In genomic region chr19:10377140-10377640, GRCh38 we compare ENCODE assay signal across 7 cellular contexts. TPM values are rescaled to one million over a fixed set of nuclear protein-coding genes. Genes with fewer than 3 reads are reported as not detected.
A peak's percentile ranks its signal among the peaks of the same experiment; 100 is the strongest.
DNase-seq lines count a peak whose midpoint lies in the region; ATAC-seq, FAIRE-seq and TF ChIP-seq lines count a peak whose summit lies in the region.
"Not testable (repeated sequence)": the region's sequence is repeated elsewhere in the genome, so short reads cannot be mapped to it uniquely, and the experiment has no call there.

No MANE protein-coding gene starts in this region.

- not testable (repeated sequence) for FAIRE-seq in GM12878 (lab: Jason Lieb, UNC)

- H3K9ac ChIP-seq in GM12878 (ENCODE audit: control insufficient read depth, insufficient read depth, low read length), result not testable (repeated sequence)

- not testable (repeated sequence) for H3K4me2 ChIP-seq in GM12878 (ENCODE audit: control insufficient read depth, insufficient read depth)

- in situ Hi-C loops in GM12878 (cut with MboI), result not testable (repeated sequence)

- H3K27me3 Mint-ChIP-seq in activated CD4-positive, alpha-beta T cell treated with anti-CD3 and anti-CD28 coated beads, Interleukin-2, amount 10 ng/mL, durations not matched to agents 7 days and 5 days; activated T-helper 1 cell treated with anti-CD3 and anti-CD28 coated beads, Interleukin-12 subunit alpha, Interleukin-12 subunit beta, Interleukin-2, Interleukin-4 antibody, amounts not matched to agents 30 ng/mL and 10 ng/mL and 1 ng/mL, durations not matched to agents 14 hours and 24 hours and 36 hours (ENCODE audit: insufficient read depth); activated naive CD4-positive, alpha-beta T cell treated with anti-CD3 and anti-CD28 coated beads, Interleukin-2, amount 50 U/mL, for 24 hours; nephron (ENCODE audit: low read depth); neural crest cell (ENCODE audit: low read depth): not testable (repeated sequence)

- RAD21 ChIA-PET in GM12878 (lab: Charles Lee; ENCODE audit: unreplicated experiment), result interaction anchor here (1.0 kb wide), 1 partner anchor 33 kb away, joined by 3 read pairs; no protein-coding TSS in a partner anchor

- H4K20me1 ChIP-seq in GM12878 (ENCODE audit: control insufficient read depth, insufficient read depth), result not testable (repeated sequence)

- POLR2A ChIA-PET in HEK293 (lab: Yijun Ruan, JAX); activated CD4-positive, alpha-beta T cell treated with anti-CD3 and anti-CD28 coated beads, Interleukin-2, amount 10 ng/mL, durations not matched to agents 7 days and 5 days (lab: Charles Lee); GM12878 (lab: Charles Lee): not testable (repeated sequence)

- H2AFZ ChIP-seq in GM12878 (ENCODE audit: control insufficient read depth, low read depth, low read length), result not testable (repeated sequence)

- not testable (repeated sequence) for H3K4me3 Mint-ChIP-seq in activated CD4-positive, alpha-beta T cell treated with anti-CD3 and anti-CD28 coated beads, Interleukin-2, amount 10 ng/mL, durations not matched to agents 7 days and 5 days
- peak overlapping the region; percentile 56 for H3K4me3 Mint-ChIP-seq in activated T-helper 1 cell treated with anti-CD3 and anti-CD28 coated beads, Interleukin-12 subunit alpha, Interleukin-12 subunit beta, Interleukin-2, Interleukin-4 antibody, amounts not matched to agents 30 ng/mL and 10 ng/mL and 1 ng/mL, durations not matched to agents 14 hours and 24 hours and 36 hours
- H3K4me3 Mint-ChIP-seq in activated naive CD4-positive, alpha-beta T cell treated with anti-CD3 and anti-CD28 coated beads, Interleukin-2, amount 50 U/mL, for 24 hours, result peak overlapping the region; percentile 42
- H3K4me3 Mint-ChIP-seq in nephron (peak overlapping the region; percentile 55 to 76 (median 71)), neural crest cell (peak overlapping the region; percentile 47)

- TF ChIP-seq RAD21 in GM12878 (IDR thresholded peaks at IDR 0.05; ENCODE audit: insufficient read depth, low read depth, low read length), result not testable (repeated sequence)

- H3K27ac ChIP-seq in HEK293 (ENCODE audit: extremely low read depth, low read depth, low read length); GM12878 (ENCODE audit: control insufficient read depth, insufficient read depth): not testable (repeated sequence)

- not testable (repeated sequence) for DNase-seq in activated CD4-positive, alpha-beta T cell treated with anti-CD3 and anti-CD28 coated beads, Interleukin-2, amount 10 ng/mL, durations not matched to agents 7 days and 5 days; activated T-helper 1 cell treated with anti-CD3 and anti-CD28 coated beads, Interleukin-12 subunit alpha, Interleukin-12 subunit beta, Interleukin-2, Interleukin-4 antibody, amounts not matched to agents 30 ng/mL and 10 ng/mL and 1 ng/mL, durations not matched to agents 14 hours and 24 hours and 36 hours (ENCODE audit: low spot score); GM12878 (ENCODE audit: low read depth, low spot score); neural crest cell (ENCODE audit: low read depth, low spot score)

- not testable (repeated sequence) for H3K27me3 ChIP-seq in GM12878 (replicated peaks in 1 of 2; ENCODE audit: control insufficient read depth in 2 of 2, insufficient read depth in 2 of 2, low read length in 1 of 2)

- H3K27ac Mint-ChIP-seq in activated CD4-positive, alpha-beta T cell treated with anti-CD3 and anti-CD28 coated beads, Interleukin-2, amount 10 ng/mL, durations not matched to agents 7 days and 5 days, result peak overlapping the region; percentile 36
- H3K27ac Mint-ChIP-seq in activated T-helper 1 cell treated with anti-CD3 and anti-CD28 coated beads, Interleukin-12 subunit alpha, Interleukin-12 subunit beta, Interleukin-2, Interleukin-4 antibody, amounts not matched to agents 30 ng/mL and 10 ng/mL and 1 ng/mL, durations not matched to agents 14 hours and 24 hours and 36 hours, result peak overlapping the region; percentile 91
- not testable (repeated sequence) for H3K27ac Mint-ChIP-seq in activated naive CD4-positive, alpha-beta T cell treated with anti-CD3 and anti-CD28 coated beads, Interleukin-2, amount 50 U/mL, for 24 hours; nephron; neural crest cell (ENCODE audit: unreplicated experiment)

- H3K36me3 ChIP-seq in HEK293 (ENCODE audit: control insufficient read depth in 2 of 2, insufficient read depth in 1 of 2, low read length in 2 of 2), result peaks cover 27 to 31% of the 10 kb centered on the region in 2 experiments; a peak in 2 of 3 replicates
- H3K36me3 ChIP-seq in GM12878 (ENCODE audit: control insufficient read depth in 2 of 2, insufficient read depth in 2 of 2, low read length in 1 of 2), result not testable (repeated sequence)

- H3K9me3 Mint-ChIP-seq in activated CD4-positive, alpha-beta T cell treated with anti-CD3 and anti-CD28 coated beads, Interleukin-2, amount 10 ng/mL, durations not matched to agents 7 days and 5 days; activated T-helper 1 cell treated with anti-CD3 and anti-CD28 coated beads, Interleukin-12 subunit alpha, Interleukin-12 subunit beta, Interleukin-2, Interleukin-4 antibody, amounts not matched to agents 30 ng/mL and 10 ng/mL and 1 ng/mL, durations not matched to agents 14 hours and 24 hours and 36 hours; activated naive CD4-positive, alpha-beta T cell treated with anti-CD3 and anti-CD28 coated beads, Interleukin-2, amount 50 U/mL, for 24 hours; nephron; neural crest cell: not testable (repeated sequence)

- ATAC-seq in GM12878, result not testable (repeated sequence)

- not testable (repeated sequence) for H3K9me3 ChIP-seq in HEK293 (ENCODE audit: control insufficient read depth, insufficient read depth, low read depth, low read length); GM12878 (replicated peaks; ENCODE audit: control insufficient read depth, insufficient read depth, low read length)

- TF ChIP-seq EP300 in GM12878 (IDR thresholded peaks at IDR 0.05; ENCODE audit: borderline replicate concordance in 1 of 2, control insufficient read depth in 1 of 2, low read depth in 2 of 2, low read length in 2 of 2), result not testable (repeated sequence)

- peaks cover 30% of the 10 kb centered on the region for H3K36me3 Mint-ChIP-seq in activated CD4-positive, alpha-beta T cell treated with anti-CD3 and anti-CD28 coated beads, Interleukin-2, amount 10 ng/mL, durations not matched to agents 7 days and 5 days (ENCODE audit: low read depth)
- peaks cover 29% of the 10 kb centered on the region for H3K36me3 Mint-ChIP-seq in activated T-helper 1 cell treated with anti-CD3 and anti-CD28 coated beads, Interleukin-12 subunit alpha, Interleukin-12 subunit beta, Interleukin-2, Interleukin-4 antibody, amounts not matched to agents 30 ng/mL and 10 ng/mL and 1 ng/mL, durations not matched to agents 14 hours and 24 hours and 36 hours (ENCODE audit: low read depth)
- H3K36me3 Mint-ChIP-seq in activated naive CD4-positive, alpha-beta T cell treated with anti-CD3 and anti-CD28 coated beads, Interleukin-2, amount 50 U/mL, for 24 hours, result not testable (repeated sequence)
- H3K36me3 Mint-ChIP-seq in nephron (ENCODE audit: low read depth) (peaks cover 23% of the 10 kb centered on the region), neural crest cell (ENCODE audit: low read depth) (peaks cover 15% of the 10 kb centered on the region)

- CTCF ChIA-PET in HEK293 (lab: Yijun Ruan, JAX); GM12878 (lab: Yijun Ruan, JAX): not testable (repeated sequence)
- CTCF ChIA-PET in activated CD4-positive, alpha-beta T cell treated with anti-CD3 and anti-CD28 coated beads, Interleukin-2, amount 10 ng/mL, durations not matched to agents 7 days and 5 days (lab: Charles Lee), result interaction anchor here (1.5 kb wide), 1 partner anchor 109 kb away, joined by 3 read pairs; no protein-coding TSS in a partner anchor

- WGBS in GM12878 (ENCODE audit: insufficient coverage, insufficient replicate concordance, low lambda C conversion rate, missing lambda C conversion rate), result 97% methylated on average over 2 of the region's 2 CpGs

- TSS peak; percentile 37 for BruUV-seq in GM12878 (replicated peaks; lab: Mats Ljungman, UMichigan)

- not testable (repeated sequence) for TF ChIP-seq POLR2A in GM12878 (IDR thresholded peaks at IDR 0.05; ENCODE audit: low read depth, low read length)

- H3K79me2 ChIP-seq in GM12878 (ENCODE audit: control insufficient read depth, insufficient read depth, low read length), result peaks cover 25% of the 10 kb centered on the region

- H3K4me3 ChIP-seq in HEK293 (ENCODE audit: low read depth, low read length); GM12878: not testable (repeated sequence)

- not testable (repeated sequence) for TF ChIP-seq CTCF in HEK293 (tag by site-specific recombination; IDR thresholded peaks at IDR 0.05); GM12878 (IDR thresholded peaks at IDR 0.05 in 2 of 3, conservative IDR thresholded peaks at IDR 0.05 in 1 of 3; ENCODE audit: control insufficient read depth in 2 of 3, extremely low read depth in 1 of 3, insufficient read depth in 1 of 3, low read depth in 3 of 3, low read length in 3 of 3); nephron (IDR thresholded peaks at IDR 0.05; ENCODE audit: unreplicated experiment in 3 of 3); neural crest cell (conservative IDR thresholded peaks at IDR 0.05)

- H3K4me1 Mint-ChIP-seq in activated CD4-positive, alpha-beta T cell treated with anti-CD3 and anti-CD28 coated beads, Interleukin-2, amount 10 ng/mL, durations not matched to agents 7 days and 5 days, result peaks cover 26% of the 10 kb centered on the region
- H3K4me1 Mint-ChIP-seq in activated T-helper 1 cell treated with anti-CD3 and anti-CD28 coated beads, Interleukin-12 subunit alpha, Interleukin-12 subunit beta, Interleukin-2, Interleukin-4 antibody, amounts not matched to agents 30 ng/mL and 10 ng/mL and 1 ng/mL, durations not matched to agents 14 hours and 24 hours and 36 hours (ENCODE audit: low read depth), result peaks cover 27% of the 10 kb centered on the region
- peaks cover 28% of the 10 kb centered on the region for H3K4me1 Mint-ChIP-seq in activated naive CD4-positive, alpha-beta T cell treated with anti-CD3 and anti-CD28 coated beads, Interleukin-2, amount 50 U/mL, for 24 hours
- H3K4me1 Mint-ChIP-seq in nephron, result peaks cover 17% of the 10 kb centered on the region
- H3K4me1 Mint-ChIP-seq in neural crest cell, result peaks cover 18% of the 10 kb centered on the region

- H3K4me1 ChIP-seq in HEK293 (ENCODE audit: control insufficient read depth, insufficient read depth, low read length), result not testable (repeated sequence)
- peaks cover 18% of the 10 kb centered on the region for H3K4me1 ChIP-seq in GM12878 (ENCODE audit: control insufficient read depth, insufficient read depth, low read length)

- intact Hi-C loops in activated T-helper 1 cell treated with anti-CD3 and anti-CD28 coated beads, Interleukin-12 subunit alpha, Interleukin-12 subunit beta, Interleukin-2, Interleukin-4 antibody, amounts not matched to agents 30 ng/mL and 10 ng/mL and 1 ng/mL, durations not matched to agents 14 hours and 24 hours and 36 hours (cut with micrococcal nuclease); GM12878 (cut with micrococcal nuclease; ENCODE audit: unreplicated experiment): not testable (repeated sequence)

- SMC1A ChIA-PET in GM12878 (lab: Charles Lee; ENCODE audit: uncharacterized antibody, unreplicated experiment), result not testable (repeated sequence)

RNA-seq across cellular contexts. Expression of gene TYK2, which starts 3.2 kb away (rescaled TPM):
- total RNA-seq in activated CD4-positive, alpha-beta T cell treated with anti-CD3 and anti-CD28 coated beads, Interleukin-2, amount 10 ng/mL, durations not matched to agents 7 days and 5 days, result 100 to 1,000 TPM; 251 to 263 TPM
- 268 and 271 TPM in 2 replicates for total RNA-seq in activated T-helper 1 cell treated with anti-CD3 and anti-CD28 coated beads, Interleukin-12 subunit alpha, Interleukin-12 subunit beta, Interleukin-2, Interleukin-4 antibody, amounts not matched to agents 30 ng/mL and 10 ng/mL and 1 ng/mL, durations not matched to agents 14 hours and 24 hours and 36 hours
- 483 and 545 TPM in 2 replicates for total RNA-seq in GM12878 (2013; cell fraction: nucleolus; rRNA removed)
- 235 and 304 TPM in 2 replicates for total RNA-seq in GM12878 (2014; rRNA removed)
- total RNA-seq in GM12878 (2014; rRNA removed; fragmentation: Illumina TruSeq; extraction: Trizol), result 145 and 164 TPM in 2 replicates
- total RNA-seq in GM12878 (2021), result 267 and 297 TPM in 2 replicates
- 148 TPM for polyA plus RNA-seq in GM12878 (2011; ENCODE audit: low read depth)
- polyA plus RNA-seq in GM12878 (2011; rRNA removed), result 62.0 and 127 TPM in 2 replicates
- polyA plus RNA-seq in GM12878 (2011; cell fraction: cytosol; rRNA removed), result 171 and 227 TPM in 2 replicates
- polyA plus RNA-seq in GM12878 (2011; cell fraction: nucleus; rRNA removed), result 997 and 1,420 TPM in 2 replicates
- 217 and 288 TPM in 2 replicates for polyA plus RNA-seq in GM12878 (2012)
- 80.2 and 185 TPM in 2 replicates for polyA plus RNA-seq in GM12878 (2014; fragmentation: Illumina TruSeq; extraction: Trizol)
- polyA plus RNA-seq in GM12878 (2014; fragmentation: Nextera tagmentation; extraction: Ambion mirVana), result 10 to 100 TPM; 36.4 to 66.9 TPM
- 364 and 387 TPM in 2 replicates for polyA plus RNA-seq in GM12878 (2014; rRNA removed)
- 100 to 1,000 TPM; 172 to 186 TPM for polyA plus RNA-seq in GM12878 (2016; fragmentation: Nextera tagmentation; extraction: Ambion mirVana)
- 58.7 and 148 TPM in 2 replicates for polyA minus RNA-seq in GM12878 (2011; rRNA and poly(A)+ RNA removed)
- polyA minus RNA-seq in GM12878 (2011; cell fraction: cytosol; rRNA and poly(A)+ RNA removed), result 70.7 and 98.7 TPM in 2 replicates
- polyA minus RNA-seq in GM12878 (2011; cell fraction: nucleus; rRNA and poly(A)+ RNA removed), result 78.8 and 145 TPM in 2 replicates
- total RNA-seq in neural crest cell, result 100 and 103 TPM in 2 replicates

RNA-seq across cellular contexts. Expression of gene CDC37, which starts 26.2 kb away (rescaled TPM):
- total RNA-seq in activated CD4-positive, alpha-beta T cell treated with anti-CD3 and anti-CD28 coated beads, Interleukin-2, amount 10 ng/mL, durations not matched to agents 7 days and 5 days, result 100 to 1,000 TPM; 200 to 205 TPM
- 320 and 326 TPM in 2 replicates for total RNA-seq in activated T-helper 1 cell treated with anti-CD3 and anti-CD28 coated beads, Interleukin-12 subunit alpha, Interleukin-12 subunit beta, Interleukin-2, Interleukin-4 antibody, amounts not matched to agents 30 ng/mL and 10 ng/mL and 1 ng/mL, durations not matched to agents 14 hours and 24 hours and 36 hours
- 43.2 and 59.3 TPM in 2 replicates for total RNA-seq in GM12878 (2013; cell fraction: nucleolus; rRNA removed)
- total RNA-seq in GM12878 (2014; rRNA removed) (179 and 197 TPM in 2 replicates), GM12878 (2014; rRNA removed; fragmentation: Illumina TruSeq; extraction: Trizol) (110 and 117 TPM in 2 replicates), GM12878 (2021) (144 and 155 TPM in 2 replicates), neural crest cell (164 TPM in 2 replicates)
- 84.0 TPM for polyA plus RNA-seq in GM12878 (2011; ENCODE audit: low read depth)
- polyA plus RNA-seq in GM12878 (2011; rRNA removed) (140 and 200 TPM in 2 replicates), GM12878 (2014; fragmentation: Illumina TruSeq; extraction: Trizol) (50.7 and 105 TPM in 2 replicates), GM12878 (2014; fragmentation: Nextera tagmentation; extraction: Ambion mirVana) (1 to 10 TPM; 4.7 to 8.8 TPM), GM12878 (2014; rRNA removed) (265 and 297 TPM in 2 replicates), GM12878 (2016; fragmentation: Nextera tagmentation; extraction: Ambion mirVana) (100 to 1,000 TPM; 255 to 262 TPM)
- polyA plus RNA-seq in GM12878 (2011; cell fraction: cytosol; rRNA removed), result 211 and 322 TPM in 2 replicates
- 421 and 498 TPM in 2 replicates for polyA plus RNA-seq in GM12878 (2011; cell fraction: nucleus; rRNA removed)
- polyA plus RNA-seq in GM12878 (2012), result 146 and 163 TPM in 2 replicates
- 76.0 and 82.1 TPM in 2 replicates for polyA minus RNA-seq in GM12878 (2011; rRNA and poly(A)+ RNA removed)
- polyA minus RNA-seq in GM12878 (2011; cell fraction: cytosol; rRNA and poly(A)+ RNA removed), result 42.4 and 45.5 TPM in 2 replicates
- polyA minus RNA-seq in GM12878 (2011; cell fraction: nucleus; rRNA and poly(A)+ RNA removed), result 22.4 and 40.0 TPM in 2 replicates

RNA-seq across cellular contexts. Expression of gene ICAM3, which starts 37.8 kb away (rescaled TPM):
- total RNA-seq in activated CD4-positive, alpha-beta T cell treated with anti-CD3 and anti-CD28 coated beads, Interleukin-2, amount 10 ng/mL, durations not matched to agents 7 days and 5 days, result 100 to 1,000 TPM; 230 to 233 TPM
- 107 and 114 TPM in 2 replicates for total RNA-seq in activated T-helper 1 cell treated with anti-CD3 and anti-CD28 coated beads, Interleukin-12 subunit alpha, Interleukin-12 subunit beta, Interleukin-2, Interleukin-4 antibody, amounts not matched to agents 30 ng/mL and 10 ng/mL and 1 ng/mL, durations not matched to agents 14 hours and 24 hours and 36 hours
- total RNA-seq in GM12878 (2013; cell fraction: nucleolus; rRNA removed), result 76.3 and 98.4 TPM in 2 replicates
- total RNA-seq in GM12878 (2014; rRNA removed), result 134 and 152 TPM in 2 replicates
- 98.9 and 106 TPM in 2 replicates for total RNA-seq in GM12878 (2014; rRNA removed; fragmentation: Illumina TruSeq; extraction: Trizol)
- total RNA-seq in GM12878 (2021), result 146 and 160 TPM in 2 replicates
- polyA plus RNA-seq in GM12878 (2011; ENCODE audit: low read depth), result 45.5 TPM
- 67.0 and 125 TPM in 2 replicates for polyA plus RNA-seq in GM12878 (2011; rRNA removed)
- 166 and 255 TPM in 2 replicates for polyA plus RNA-seq in GM12878 (2011; cell fraction: cytosol; rRNA removed)
- polyA plus RNA-seq in GM12878 (2011; cell fraction: nucleus; rRNA removed), result 261 and 282 TPM in 2 replicates
- 152 and 177 TPM in 2 replicates for polyA plus RNA-seq in GM12878 (2012)
- 20.4 and 61.1 TPM in 2 replicates for polyA plus RNA-seq in GM12878 (2014; fragmentation: Illumina TruSeq; extraction: Trizol)
- polyA plus RNA-seq in GM12878 (2014; fragmentation: Nextera tagmentation; extraction: Ambion mirVana), result 10 to 100 TPM in 1 of 2 experiments, 1 to 10 TPM in 1; 5.5 to 29.2 TPM
- 146 and 156 TPM in 2 replicates for polyA plus RNA-seq in GM12878 (2014; rRNA removed)
- polyA plus RNA-seq in GM12878 (2016; fragmentation: Nextera tagmentation; extraction: Ambion mirVana), result 10 to 100 TPM; 73.6 to 75.6 TPM
- polyA minus RNA-seq in GM12878 (2011; rRNA and poly(A)+ RNA removed), result 113 and 199 TPM in 2 replicates
- 98.9 and 99.5 TPM in 2 replicates for polyA minus RNA-seq in GM12878 (2011; cell fraction: cytosol; rRNA and poly(A)+ RNA removed)
- polyA minus RNA-seq in GM12878 (2011; cell fraction: nucleus; rRNA and poly(A)+ RNA removed), result 40.0 and 45.3 TPM in 2 replicates
- total RNA-seq in neural crest cell, result 9.7 and 10.0 TPM in 2 replicates

RNA-seq across cellular contexts. Expression of gene PDE4A, which starts 43.1 kb away (rescaled TPM):
- 10 to 100 TPM; 12.7 to 14.3 TPM for total RNA-seq in activated CD4-positive, alpha-beta T cell treated with anti-CD3 and anti-CD28 coated beads, Interleukin-2, amount 10 ng/mL, durations not matched to agents 7 days and 5 days
- 67.7 and 71.1 TPM in 2 replicates for total RNA-seq in activated T-helper 1 cell treated with anti-CD3 and anti-CD28 coated beads, Interleukin-12 subunit alpha, Interleukin-12 subunit beta, Interleukin-2, Interleukin-4 antibody, amounts not matched to agents 30 ng/mL and 10 ng/mL and 1 ng/mL, durations not matched to agents 14 hours and 24 hours and 36 hours
- 7.4 and 7.7 TPM in 2 replicates for total RNA-seq in GM12878 (2013; cell fraction: nucleolus; rRNA removed)
- total RNA-seq in GM12878 (2014; rRNA removed) (1.6 and 1.9 TPM in 2 replicates), GM12878 (2014; rRNA removed; fragmentation: Illumina TruSeq; extraction: Trizol) (1.7 and 1.9 TPM in 2 replicates), GM12878 (2021) (11.1 and 13.3 TPM in 2 replicates), neural crest cell (1.5 and 2.1 TPM in 2 replicates)
- 6.4 TPM for polyA plus RNA-seq in GM12878 (2011; ENCODE audit: low read depth)
- polyA plus RNA-seq in GM12878 (2011; rRNA removed) (2.7 and 4.8 TPM in 2 replicates), GM12878 (2014; fragmentation: Illumina TruSeq; extraction: Trizol) (3.5 and 5.0 TPM in 2 replicates), GM12878 (2014; fragmentation: Nextera tagmentation; extraction: Ambion mirVana) (under 1 TPM; 0.24 to 0.46 TPM), GM12878 (2014; rRNA removed) (7.1 and 7.9 TPM in 2 replicates), GM12878 (2016; fragmentation: Nextera tagmentation; extraction: Ambion mirVana) (1 to 10 TPM; 7.4 to 8.1 TPM)
- 8.4 and 9.3 TPM in 2 replicates for polyA plus RNA-seq in GM12878 (2011; cell fraction: cytosol; rRNA removed)
- 11.0 and 16.0 TPM in 2 replicates for polyA plus RNA-seq in GM12878 (2011; cell fraction: nucleus; rRNA removed)
- 14.3 and 15.7 TPM in 2 replicates for polyA plus RNA-seq in GM12878 (2012)
- 7.7 and 10.3 TPM in 2 replicates for polyA minus RNA-seq in GM12878 (2011; rRNA and poly(A)+ RNA removed)
- 7.8 and 9.2 TPM in 2 replicates for polyA minus RNA-seq in GM12878 (2011; cell fraction: cytosol; rRNA and poly(A)+ RNA removed)
- 3.5 TPM in 2 replicates for polyA minus RNA-seq in GM12878 (2011; cell fraction: nucleus; rRNA and poly(A)+ RNA removed)

RNA-seq across cellular contexts. Expression of gene RAVER1, which starts 43.9 kb away (rescaled TPM):
- 10 to 100 TPM; 69.3 to 75.6 TPM for total RNA-seq in activated CD4-positive, alpha-beta T cell treated with anti-CD3 and anti-CD28 coated beads, Interleukin-2, amount 10 ng/mL, durations not matched to agents 7 days and 5 days
- total RNA-seq in activated T-helper 1 cell treated with anti-CD3 and anti-CD28 coated beads, Interleukin-12 subunit alpha, Interleukin-12 subunit beta, Interleukin-2, Interleukin-4 antibody, amounts not matched to agents 30 ng/mL and 10 ng/mL and 1 ng/mL, durations not matched to agents 14 hours and 24 hours and 36 hours, result 92.5 and 92.8 TPM in 2 replicates
- 26.9 and 31.1 TPM in 2 replicates for total RNA-seq in GM12878 (2013; cell fraction: nucleolus; rRNA removed)
- total RNA-seq in GM12878 (2014; rRNA removed) (16.1 and 24.5 TPM in 2 replicates), GM12878 (2014; rRNA removed; fragmentation: Illumina TruSeq; extraction: Trizol) (3.3 and 5.1 TPM in 2 replicates), GM12878 (2021) (83.5 and 87.0 TPM in 2 replicates), neural crest cell (75.9 and 78.2 TPM in 2 replicates)
- 4.7 TPM for polyA plus RNA-seq in GM12878 (2011; ENCODE audit: low read depth)
- polyA plus RNA-seq in GM12878 (2011; rRNA removed) (0.91 and 1.5 TPM in 2 replicates), GM12878 (2014; fragmentation: Illumina TruSeq; extraction: Trizol) (1.0 and 4.8 TPM in 2 replicates), GM12878 (2014; fragmentation: Nextera tagmentation; extraction: Ambion mirVana) (under 1 TPM; 0.03 to 0.05 TPM), GM12878 (2014; rRNA removed) (19.2 and 33.9 TPM in 2 replicates), GM12878 (2016; fragmentation: Nextera tagmentation; extraction: Ambion mirVana) (10 to 100 TPM; 54.7 to 71.6 TPM)
- polyA plus RNA-seq in GM12878 (2011; cell fraction: cytosol; rRNA removed), result 4.5 and 5.8 TPM in 2 replicates
- 33.7 and 54.4 TPM in 2 replicates for polyA plus RNA-seq in GM12878 (2011; cell fraction: nucleus; rRNA removed)
- 27.8 and 29.2 TPM in 2 replicates for polyA plus RNA-seq in GM12878 (2012)
- polyA minus RNA-seq in GM12878 (2011; rRNA and poly(A)+ RNA removed), result 8.3 and 16.5 TPM in 2 replicates
- 23.0 and 25.4 TPM in 2 replicates for polyA minus RNA-seq in GM12878 (2011; cell fraction: cytosol; rRNA and poly(A)+ RNA removed)
- 9.3 and 15.3 TPM in 2 replicates for polyA minus RNA-seq in GM12878 (2011; cell fraction: nucleus; rRNA and poly(A)+ RNA removed)
